In the genomic region with DNA sequence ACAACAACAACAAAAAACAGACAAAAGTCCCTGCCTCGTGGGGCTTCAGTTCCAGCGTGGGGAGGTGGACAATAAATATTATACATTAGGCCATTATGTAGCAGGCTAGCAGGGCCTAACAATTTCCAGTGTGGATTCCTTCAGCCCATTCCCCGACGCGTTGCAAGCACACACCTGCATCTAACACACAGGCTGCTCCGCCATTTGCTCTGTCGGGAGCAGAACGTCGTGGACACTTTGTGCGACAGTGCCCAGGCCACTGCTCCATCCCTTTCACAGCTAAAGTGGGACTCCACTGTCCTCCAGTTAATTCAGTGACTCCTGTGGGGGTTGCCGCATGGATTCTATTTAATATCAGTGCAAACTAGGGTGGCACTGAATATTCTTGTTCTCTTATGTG, we compare ENCODE assay signal across 20 cellular contexts. TPM values are rescaled to one million over a fixed set of nuclear protein-coding genes. Genes with fewer than 3 reads are reported as not detected.
DNase-seq lines count a peak whose midpoint lies in the region; ATAC-seq, FAIRE-seq and TF ChIP-seq lines count a peak whose summit lies in the region.
"Had no signal": no experiment of that assay in that cellular context is flagged by ENCODE, and none has a peak within 500 bp of the region (broad histone marks: within the 10 kb centered on the region; RNA-seq: fewer than 3 reads in every experiment).

No MANE protein-coding gene starts in this region.

- FAIRE-seq in H1 (lab: Jason Lieb, UNC), result no peak
- FAIRE-seq: G401.6, H54 had no signal

- H3K4me3 ChIP-seq in H1 (ENCODE audit: extremely low read depth in 1 of 4, insufficient read depth in 2 of 4, low read depth in 3 of 4, low read length in 4 of 4) (no peak overlapping the region), upper lobe of right lung (no peak overlapping the region)
- H3K4me3 ChIP-seq: GM23338, HAP-1 had no signal

- H4K91ac ChIP-seq in H1 (replicated peaks; ENCODE audit: insufficient read length, low read length), result peak overlapping the region; percentile 10

- H3K4me1 Mint-ChIP-seq in progenitor cell of endocrine pancreas (ENCODE audit: low read depth), result peaks cover 7% of the 10 kb centered on the region

- no peak overlapping the region for H3K18ac ChIP-seq in H1 (ENCODE audit: extremely low read depth, low read length)

- H3K27ac ChIP-seq in H1 (ENCODE audit: low read depth, low read length), result no peak overlapping the region
- H3K27ac ChIP-seq in upper lobe of right lung, result no peak overlapping the region

- H4K5ac ChIP-seq in H1 (ENCODE audit: insufficient read length, low read depth, low read length), result no peak overlapping the region

- H3K4ac ChIP-seq in H1 (replicated peaks; ENCODE audit: insufficient read length, low read depth, low read length), result no peak overlapping the region

- no peak overlapping the region for H3K23ac ChIP-seq in H1 (ENCODE audit: insufficient read length)

- H2BK15ac ChIP-seq in H1 (ENCODE audit: low read length), result peak overlapping the region; percentile 81; the same call in 1 of the 2 replicates

- no peaks in the 10 kb centered on the region for H3K36me3 ChIP-seq in H1 (ENCODE audit: control insufficient read depth in 2 of 4, insufficient read depth in 4 of 4, low read length in 3 of 4)
- no peaks in the 10 kb centered on the region for H3K36me3 ChIP-seq in upper lobe of right lung
- H3K36me3 ChIP-seq: HAP-1 had no signal

- no peaks in the 10 kb centered on the region for H4K20me1 ChIP-seq in H1 (replicated peaks in 1 of 2; ENCODE audit: control insufficient read depth in 1 of 2, insufficient read depth in 2 of 2, low read length in 2 of 2)

- peaks cover 0 to 4% (median 0%) of the 10 kb centered on the region in 4 experiments; a peak in 1 of 7 replicates for H3K27me3 ChIP-seq in H1 (replicated peaks in 1 of 4; ENCODE audit: control insufficient read depth in 3 of 4, extremely low read depth in 1 of 4, insufficient read depth in 3 of 4, low read length in 3 of 4)
- peaks cover 28% of the 10 kb centered on the region for H3K27me3 ChIP-seq in upper lobe of right lung

- DNase-seq in 8988T (peak; percentile 1), H1 (ENCODE audit: low read depth in 1 of 2, low spot score in 2 of 2) (no peak), posterior vena cava (ENCODE audit: low spot score) (peak; percentile 44), upper lobe of right lung (peak; percentile 26), mesenteric fat pad (ENCODE audit: low spot score) (no peak), progenitor cell of endocrine pancreas (ENCODE audit: low spot score, unreplicated experiment) (no peak)
- DNase-seq: C1 segment of cervical spinal cord; Calu3; CD4-positive, alpha-beta memory T cell; COR-L47; DND-41; HFFc6 had no signal

- 90% methylated on average over 11 of the region's 11 CpGs; no CpG with 5 or more reads in 1 of the 2 experiments for WGBS in H1 (ENCODE audit: extremely low coverage in 1 of 2, insufficient coverage in 1 of 2, insufficient read length in 1 of 2, insufficient replicate concordance in 2 of 2, low coverage in 1 of 2, low lambda C conversion rate in 2 of 2, missing lambda C conversion rate in 1 of 2), 2 experiments

- TF ChIP-seq EP300 in H1 (IDR thresholded peaks at IDR 0.05; ENCODE audit: borderline replicate concordance in 1 of 2, low read depth in 2 of 2, low read length in 2 of 2), result no peak

- H2BK12ac ChIP-seq in H1 (ENCODE audit: low read depth, low read length), result no peak overlapping the region

- no peak overlapping the region for H3K27ac Mint-ChIP-seq in progenitor cell of endocrine pancreas
- H3K27ac Mint-ChIP-seq: CD4-positive, alpha-beta memory T cell; GM23338; HFFc6 had no signal

- TF ChIP-seq POLR2A in H1 (IDR thresholded peaks at IDR 0.05; ENCODE audit: control extremely low read depth in 1 of 2, low read depth in 2 of 2, low read length in 2 of 2), result no peak

- ATAC-seq in upper lobe of right lung (no peak), HG03095 (IDR thresholded peaks at IDR 0.05; ENCODE audit: unreplicated experiment) (no peak)
- ATAC-seq: GM23338 had no signal

- no peak overlapping the region; the same call in 1 of the 2 replicates for H2BK5ac ChIP-seq in H1 (ENCODE audit: low read depth, low read length)

- H3K9me3 ChIP-seq in H1 (ENCODE audit: insufficient read depth in 2 of 2, low read depth in 1 of 2, low read length in 1 of 2), result no peaks in the 10 kb centered on the region
- H3K9me3 ChIP-seq in upper lobe of right lung, result no peaks in the 10 kb centered on the region
- H3K9me3 ChIP-seq: HAP-1 had no signal

- H2AFZ ChIP-seq in H1 (ENCODE audit: low read length), result no peak overlapping the region
- H2AFZ ChIP-seq: GM23338 had no signal

- H3K9me3 Mint-ChIP-seq in progenitor cell of endocrine pancreas (ENCODE audit: low read depth), result no peaks in the 10 kb centered on the region
- H3K9me3 Mint-ChIP-seq: CD4-positive, alpha-beta memory T cell; GM23338; HFFc6 had no signal

- H3K36me3 Mint-ChIP-seq in progenitor cell of endocrine pancreas (ENCODE audit: insufficient read depth), result no peaks in the 10 kb centered on the region
- H3K36me3 Mint-ChIP-seq: CD4-positive, alpha-beta memory T cell had no signal

- peaks cover 29% of the 10 kb centered on the region for H3K27me3 Mint-ChIP-seq in progenitor cell of endocrine pancreas

- no peak overlapping the region for H2AK5ac ChIP-seq in H1 (ENCODE audit: low read depth, low read length)

- peaks cover 0 to 15% (median 4%) of the 10 kb centered on the region in 4 experiments; a peak in 6 of 7 replicates for H3K4me1 ChIP-seq in H1 (replicated peaks in 1 of 4; ENCODE audit: control insufficient read depth in 3 of 4, insufficient read depth in 4 of 4, low read length in 3 of 4)
- H3K4me1 ChIP-seq in upper lobe of right lung, result no peaks in the 10 kb centered on the region

- H3K23me2 ChIP-seq in H1 (ENCODE audit: low read depth, low read length), result no peaks in the 10 kb centered on the region

- H2BK20ac ChIP-seq in H1 (ENCODE audit: low read length), result peak overlapping the region; percentile 15; the same call in 1 of the 2 replicates

- no peak overlapping the region for H3K4me2 ChIP-seq in H1 (ENCODE audit: insufficient read depth in 1 of 2, low read depth in 2 of 2, low read length in 2 of 2)
- H3K4me2 ChIP-seq: GM23338 had no signal

- H4K8ac ChIP-seq in H1 (ENCODE audit: extremely low read depth, insufficient read depth, low read length), result no peak overlapping the region

- no peak overlapping the region for H3K14ac ChIP-seq in H1 (ENCODE audit: insufficient read length)

- TF ChIP-seq RAD21 in H1 (IDR thresholded peaks at IDR 0.05 in 1 of 2, conservative IDR thresholded peaks at IDR 0.05 in 1 of 2; ENCODE audit: low read depth in 2 of 2, low read length in 2 of 2), result no peak

- H3K79me2 ChIP-seq in H1 (ENCODE audit: control insufficient read depth in 1 of 2, insufficient read depth in 2 of 2, low read length in 2 of 2), result no peaks in the 10 kb centered on the region

- H3K56ac ChIP-seq in H1 (replicated peaks; ENCODE audit: insufficient read length, low read depth, low read length), result no peak overlapping the region

- no peak for TF ChIP-seq CTCF in H1 (IDR thresholded peaks at IDR 0.05; ENCODE audit: control extremely low read depth in 1 of 3, insufficient read depth in 1 of 3, low read depth in 1 of 3, low read length in 3 of 3)
- no peak for TF ChIP-seq CTCF in upper lobe of right lung (IDR thresholded peaks at IDR 0.05)
- no peak for TF ChIP-seq CTCF in progenitor cell of endocrine pancreas (IDR thresholded peaks at IDR 0.05; ENCODE audit: unreplicated experiment)

- CTCF ChIA-PET in H1 (lab: Charles Lee; ENCODE audit: partially characterized antibody), result interaction anchor here (1.4 to 1.6 kb wide), 2 partner anchors 13 to 60 kb away, joined by 5 to 10 read pairs; no protein-coding TSS in a partner anchor

- intact Hi-C loops in posterior vena cava (cut with DNase I) (no loop called here), upper lobe of right lung (cut with DNase I) (no loop called here)

- no peak overlapping the region for H3K9ac ChIP-seq in H1 (replicated peaks in 1 of 4; ENCODE audit: extremely low read depth in 1 of 4, low read depth in 3 of 4, low read length in 3 of 4)

- H2BK120ac ChIP-seq in H1 (replicated peaks; ENCODE audit: low read depth, low read length), result no peak overlapping the region

- POLR2A ChIA-PET in H1 (lab: Charles Lee; ENCODE audit: partially characterized antibody), result interaction anchor here (0.7 kb wide), 1 partner anchor 524 kb away, joined by 3 read pairs; no protein-coding TSS in a partner anchor

- no peaks in the 10 kb centered on the region for H3K79me1 ChIP-seq in H1 (ENCODE audit: low read depth, low read length)

- no peak overlapping the region for H3K4me3 Mint-ChIP-seq in progenitor cell of endocrine pancreas (ENCODE audit: low read depth)
- H3K4me3 Mint-ChIP-seq: CD4-positive, alpha-beta memory T cell; GM23338; HFFc6 had no signal

TF ChIP-seq in H1, 55 proteins besides CTCF, POLR2A, EP300 and RAD21 (continues in another document):
- no peak for TF ChIP-seq CHD1 (IDR thresholded peaks at IDR 0.05; ENCODE audit: low read depth, low read length)
- no peak for TF ChIP-seq CBX8 (IDR thresholded peaks at IDR 0.05; ENCODE audit: borderline replicate concordance, low read depth, low read length)
- TF ChIP-seq NRF1 (IDR thresholded peaks at IDR 0.05; ENCODE audit: low read depth, low read length), result no peak

RNA-seq across cellular contexts. Expression of gene FGF3, which starts 10.9 kb away (rescaled TPM):
- total RNA-seq in H1 (2021; fragmentation: NEBNext Ultra II Directional; extraction: Animal tissue kit (Norgen Biotek cat#: 25700)), result not detected in 2 replicates
- 0.19 TPM in 1 of 2 replicates, not detected in the other for polyA plus RNA-seq in H1 (2011; rRNA removed)
- not detected for polyA plus RNA-seq in H1 (2011; cell fraction: cytosol; rRNA removed)
- polyA plus RNA-seq in H1 (2011; cell fraction: nucleus; rRNA removed), result not detected
- polyA plus RNA-seq in H1 (2012, experiment 1 of 2), result not detected in 4 replicates
- polyA plus RNA-seq in H1 (2012, experiment 2 of 2), result not detected
- polyA plus RNA-seq in H1 (2013, experiment 1 of 2), result 0.12 TPM
- polyA plus RNA-seq in H1 (2013, experiment 2 of 2), result 0.06 TPM
- not detected in 2 replicates for polyA minus RNA-seq in H1 (2011; rRNA and poly(A)+ RNA removed)
- polyA minus RNA-seq in H1 (2011; cell fraction: cytosol; rRNA and poly(A)+ RNA removed), result not detected
- polyA minus RNA-seq in H1 (2011; cell fraction: nucleus; rRNA and poly(A)+ RNA removed), result not detected
- total RNA-seq in posterior vena cava (not detected), upper lobe of right lung (not detected), mesenteric fat pad (not detected), progenitor cell of endocrine pancreas (not detected in 2 replicates)
- total RNA-seq: A172; A673; Calu3; CD4-positive, alpha-beta memory T cell; HFFc6 had no signal
- polyA plus RNA-seq: BJ; CD4-positive, alpha-beta memory T cell; GM23338 had no signal

RNA-seq across cellular contexts. Expression of gene FGF4, which starts 54.9 kb away (rescaled TPM):
- 2.0 TPM in 2 replicates for total RNA-seq in H1 (2021; fragmentation: NEBNext Ultra II Directional; extraction: Animal tissue kit (Norgen Biotek cat#: 25700))
- 0.57 and 1.3 TPM in 2 replicates for polyA plus RNA-seq in H1 (2011; rRNA removed)
- polyA plus RNA-seq in H1 (2011; cell fraction: cytosol; rRNA removed), result 0.93 TPM
- 0.84 TPM for polyA plus RNA-seq in H1 (2011; cell fraction: nucleus; rRNA removed)
- 0.17 to 0.68 TPM (median 0.49 TPM) in 4 replicates for polyA plus RNA-seq in H1 (2012, experiment 1 of 2)
- polyA plus RNA-seq in H1 (2012, experiment 2 of 2), result 0.14 TPM
- polyA plus RNA-seq in H1 (2013, experiment 1 of 2), result 1.5 TPM
- polyA plus RNA-seq in H1 (2013, experiment 2 of 2), result 1.8 TPM
- polyA minus RNA-seq in H1 (2011; rRNA and poly(A)+ RNA removed), result 0.15 and 0.69 TPM in 2 replicates
- 2.5 TPM for polyA minus RNA-seq in H1 (2011; cell fraction: cytosol; rRNA and poly(A)+ RNA removed)
- 2.4 TPM for polyA minus RNA-seq in H1 (2011; cell fraction: nucleus; rRNA and poly(A)+ RNA removed)
- total RNA-seq in posterior vena cava, result not detected
- total RNA-seq in upper lobe of right lung, result not detected
- not detected for total RNA-seq in mesenteric fat pad
- not detected in 2 replicates for total RNA-seq in progenitor cell of endocrine pancreas
- total RNA-seq: A172; A673; Calu3; CD4-positive, alpha-beta memory T cell; HFFc6 had no signal
- polyA plus RNA-seq: BJ; CD4-positive, alpha-beta memory T cell had no signal

Comparison
In these comparisons a context has a peak if more than half of its experiments do, and no peak if none do; other contexts are left out.
1. DNase-seq: peak in 8988T (single experiment), posterior vena cava (single experiment) and upper lobe of right lung (single experiment); none in H1 (0 of 2), mesenteric fat pad (single experiment) and progenitor cell of endocrine pancreas (single experiment).